9 cellular contexts compared by ENCODE assay signal in the genomic region with DNA sequence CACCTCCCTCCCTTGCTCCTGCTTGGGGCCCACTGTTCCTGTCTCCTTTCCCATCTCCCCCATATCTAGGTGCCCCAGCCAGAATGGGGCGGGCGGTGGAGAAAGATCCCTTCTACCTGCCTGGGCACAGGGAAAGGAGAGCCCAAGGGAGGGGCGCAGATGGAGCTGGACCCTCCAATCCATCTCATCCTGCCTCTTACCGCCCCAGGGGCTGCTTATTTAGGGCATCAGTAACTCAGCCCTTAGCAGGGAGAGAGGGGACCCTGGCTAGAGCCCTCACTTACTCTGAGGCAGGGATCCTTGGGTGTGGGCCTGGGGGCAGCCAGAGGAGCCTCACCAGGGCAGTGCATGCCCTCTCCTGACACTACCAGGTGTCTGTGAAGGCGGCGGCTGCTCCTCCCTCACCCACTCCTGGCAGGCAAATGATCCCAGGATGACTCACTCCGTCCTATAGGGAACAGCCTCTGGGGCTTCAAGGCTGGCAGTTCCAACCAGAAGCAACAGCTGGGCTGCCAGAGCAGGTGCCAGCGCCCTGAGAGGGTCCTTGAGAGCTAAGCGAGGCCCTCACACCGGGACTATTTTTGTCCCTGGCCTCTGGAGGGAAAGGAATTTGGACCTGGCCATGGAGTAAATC. TPM values are rescaled to one million over a fixed set of nuclear protein-coding genes. Genes with fewer than 3 reads are reported as not detected.
A peak's percentile ranks its signal among the peaks of the same experiment; 100 is the strongest.
DNase-seq lines count a peak whose midpoint lies in the region; ATAC-seq and TF ChIP-seq lines count a peak whose summit lies in the region.
"Had no signal": no experiment of that assay in that cellular context is flagged by ENCODE, and none has a peak within 500 bp of the region (broad histone marks: within the 10 kb centered on the region; RNA-seq: fewer than 3 reads in every experiment).

No MANE protein-coding gene starts in this region.

- H3K4me3 ChIP-seq in heart left ventricle (no peak overlapping the region), tibial artery (no peak overlapping the region)

- no peak overlapping the region for H3K4me3 Mint-ChIP-seq in natural killer cell treated with Interleukin-12 subunit alpha and Interleukin-12 subunit beta and Interleukin-15 and Interleukin-18, amount 100 ng/mL, for 72 hours
- H3K4me3 Mint-ChIP-seq: activated CD4-positive, alpha-beta memory T cell treated with anti-CD3 and anti-CD28 coated beads for 36 hours had no signal

- ATAC-seq in heart left ventricle (peak; percentile 69 to 80 (median 74)), HG02763 (IDR thresholded peaks at IDR 0.05; ENCODE audit: unreplicated experiment) (no peak)
- no peak for ATAC-seq in natural killer cell treated with Interleukin-12 subunit alpha and Interleukin-12 subunit beta and Interleukin-15 and Interleukin-18, amount 100 ng/mL, for 72 hours

- H3K27me3 ChIP-seq in heart left ventricle (peaks cover 0 to 57% (median 0%) of the 10 kb centered on the region in 9 donors), tibial artery (no peaks in the 10 kb centered on the region)

- H3K27ac ChIP-seq in RWPE1 (peak overlapping the region; percentile 91), heart left ventricle (peak overlapping the region in 11 of 12 donors; percentile 18 to 94 (median 68)), tibial artery (peak overlapping the region; percentile 39 to 96)

- H3K4me1 Mint-ChIP-seq in natural killer cell treated with Interleukin-12 subunit alpha and Interleukin-12 subunit beta and Interleukin-15 and Interleukin-18, amount 100 ng/mL, for 72 hours (ENCODE audit: low read depth in 2 of 2), result peaks cover 0 to 2% of the 10 kb centered on the region in 2 donors

- no peak overlapping the region for H3K27ac Mint-ChIP-seq in natural killer cell treated with Interleukin-12 subunit alpha and Interleukin-12 subunit beta and Interleukin-15 and Interleukin-18, amount 100 ng/mL, for 72 hours
- H3K27ac Mint-ChIP-seq: activated CD4-positive, alpha-beta memory T cell treated with anti-CD3 and anti-CD28 coated beads for 36 hours had no signal

- intact Hi-C loops in heart left ventricle (cut with DNase I), result loop anchor here in 4 of 10 donors (2.0 to 5.0 kb wide), 3 partner anchors 35 to 73 kb away; no protein-coding TSS in a partner anchor
- intact Hi-C loops in tibial artery (cut with DNase I; ENCODE audit: low total_unique reads), result no loop called here

- H3K9me3 ChIP-seq in heart left ventricle, result no peaks in the 10 kb centered on the region
- no peaks in the 10 kb centered on the region for H3K9me3 ChIP-seq in tibial artery

- CTCF ChIA-PET in RWPE1 (lab: Yijun Ruan, JAX), result no interaction called here

- H3K27me3 Mint-ChIP-seq in natural killer cell treated with Interleukin-12 subunit alpha and Interleukin-12 subunit beta and Interleukin-15 and Interleukin-18, amount 100 ng/mL, for 72 hours, result peaks cover 20 to 28% of the 10 kb centered on the region in 2 donors

- H3K36me3 Mint-ChIP-seq in natural killer cell treated with Interleukin-12 subunit alpha and Interleukin-12 subunit beta and Interleukin-15 and Interleukin-18, amount 100 ng/mL, for 72 hours, result no peaks in the 10 kb centered on the region
- H3K36me3 Mint-ChIP-seq: activated CD4-positive, alpha-beta memory T cell treated with anti-CD3 and anti-CD28 coated beads for 36 hours had no signal

- TF ChIP-seq CTCF in RWPE1 (conservative IDR thresholded peaks at IDR 0.05; ENCODE audit: low read depth) (no peak), heart left ventricle (IDR thresholded peaks at IDR 0.05) (no peak), tibial artery (IDR thresholded peaks at IDR 0.05) (no peak)

- H3K36me3 ChIP-seq in heart left ventricle (peaks cover 0 to 3% (median 0%) of the 10 kb centered on the region in 9 donors), tibial artery (no peaks in the 10 kb centered on the region)

- TF ChIP-seq POLR2A in heart left ventricle (IDR thresholded peaks at IDR 0.05), result no peak

- H3K4me1 ChIP-seq in heart left ventricle, result peaks cover 14 to 58% (median 40%) of the 10 kb centered on the region in 12 donors
- peaks cover under 1 to 53% (median 40%) of the 10 kb centered on the region in 4 donors for H3K4me1 ChIP-seq in tibial artery

- POLR2A ChIA-PET in RWPE1 (lab: Yijun Ruan, JAX; ENCODE audit: low non-redundant PET), result no interaction called here

- 48 to 79% (median 60%) methylated on average over 6 to 10 of the region's 10 CpGs for WGBS in heart left ventricle, 4 donors

- DNase-seq in NCI-H1417 (lab: John Stamatoyannopoulos, UW) (peak; percentile 56 to 82 (median 80)), NCI-H1417 treated with DMSO at 0.1 percent for 48 hours (lab: John Stamatoyannopoulos, UW) (no peak), RWPE1 (ENCODE audit: low spot score) (peak; percentile 95), heart left ventricle (peak; percentile 70 to 91 (median 84)), tibial artery (peak in 1 of 2 donors; percentile 75), RPMI8226 (no peak)
- no peak for DNase-seq in natural killer cell treated with Interleukin-12 subunit alpha and Interleukin-12 subunit beta and Interleukin-15 and Interleukin-18, amount 100 ng/mL, for 72 hours (ENCODE audit: low spot score)
- DNase-seq: activated CD4-positive, alpha-beta memory T cell treated with anti-CD3 and anti-CD28 coated beads for 36 hours had no signal

- no peaks in the 10 kb centered on the region for H3K9me3 Mint-ChIP-seq in natural killer cell treated with Interleukin-12 subunit alpha and Interleukin-12 subunit beta and Interleukin-15 and Interleukin-18, amount 100 ng/mL, for 72 hours
- H3K9me3 Mint-ChIP-seq: activated CD4-positive, alpha-beta memory T cell treated with anti-CD3 and anti-CD28 coated beads for 36 hours had no signal

RNA-seq across cellular contexts. Expression of a gene that starts 16.3 kb away (rescaled TPM):
- total RNA-seq in heart left ventricle, result 100 to 1,000 TPM in 1 of 9 donors, 10 to 100 TPM in 8; 51.4 to 129 (median 72.0) TPM
- polyA plus RNA-seq in heart left ventricle, result 10 to 100 TPM; 54.2 to 89.2 TPM
- not detected for total RNA-seq in natural killer cell treated with Interleukin-12 subunit alpha and Interleukin-12 subunit beta and Interleukin-15 and Interleukin-18, amount 100 ng/mL, for 72 hours

RNA-seq across cellular contexts. Expression of a gene that starts 49.0 kb away (rescaled TPM):
- 1 to 10 TPM in 5 of 9 donors, not detected in 4; 2.0 to 3.7 (median 3.0) TPM for total RNA-seq in heart left ventricle
- polyA plus RNA-seq in heart left ventricle, result under 1 TPM in 1 of 2 donors, not detected in 1; 0.64 TPM
- not detected for total RNA-seq in natural killer cell treated with Interleukin-12 subunit alpha and Interleukin-12 subunit beta and Interleukin-15 and Interleukin-18, amount 100 ng/mL, for 72 hours
- total RNA-seq: activated CD4-positive, alpha-beta memory T cell treated with anti-CD3 and anti-CD28 coated beads for 36 hours had no signal

Comparison
In these comparisons a context has a peak if more than half of its experiments do, and no peak if none do; other contexts are left out.
1. DNase-seq: peak in NCI-H1417 (3 of 3), RWPE1 (single experiment) and heart left ventricle (5 of 5); none in NCI-H1417 treated with DMSO at 0.1 percent for 48 hours (single experiment), natural killer cell treated with Interleukin-12 subunit alpha and Interleukin-12 subunit beta and Interleukin-15 and Interleukin-18, amount 100 ng/mL, for 72 hours (single experiment) and RPMI8226 (single experiment).
2. ATAC-seq: peak in heart left ventricle (4 of 4); none in natural killer cell treated with Interleukin-12 subunit alpha and Interleukin-12 subunit beta and Interleukin-15 and Interleukin-18, amount 100 ng/mL, for 72 hours (0 of 2) and HG02763 (single experiment).
3. RNA of a gene that starts 16.3 kb away (total RNA-seq): 51.4 to 129 TPM in heart left ventricle; not detected in natural killer cell treated with Interleukin-12 subunit alpha and Interleukin-12 subunit beta and Interleukin-15 and Interleukin-18, amount 100 ng/mL, for 72 hours; every median in the first group is over 10 times any median in the second.
4. Peak in every context shown above with its lines, with median percentiles within 50 percentile points of each other: H3K27ac ChIP-seq.